14 cellular contexts compared by ENCODE assay signal in the genomic region with DNA sequence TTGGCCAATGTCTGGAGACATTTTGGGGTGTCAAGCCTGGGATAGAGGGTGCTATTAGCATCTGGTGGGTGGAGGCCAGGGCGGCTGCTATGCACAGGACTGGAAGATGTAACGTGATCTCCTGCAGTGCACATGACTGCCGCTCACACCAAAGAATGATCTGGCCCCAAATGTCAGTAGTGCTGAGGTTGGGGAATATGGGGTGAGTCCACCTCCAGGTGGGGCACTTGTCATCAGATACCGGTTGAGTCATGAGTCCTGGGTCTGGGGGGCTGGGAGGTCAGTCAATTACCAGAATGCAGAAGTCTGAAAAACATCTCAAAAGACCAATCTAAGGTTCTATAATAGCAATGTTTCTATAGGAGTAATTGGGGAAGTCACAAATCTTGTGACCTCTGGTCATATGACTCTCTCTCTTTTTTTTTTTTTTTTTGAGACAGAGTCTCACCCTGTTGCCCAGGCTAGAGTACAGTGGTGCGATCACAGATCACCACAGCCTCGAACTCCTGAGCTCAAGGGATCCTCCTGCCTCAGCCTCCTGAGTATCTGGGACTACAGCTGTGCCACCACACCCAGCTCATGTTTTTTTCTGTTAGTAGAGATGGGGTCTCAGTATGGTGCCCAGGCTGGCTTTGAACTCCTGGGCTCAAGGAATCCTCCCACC. TPM values are rescaled to one million over a fixed set of nuclear protein-coding genes. Genes with fewer than 3 reads are reported as not detected.
DNase-seq lines count a peak whose midpoint lies in the region; ATAC-seq and TF ChIP-seq lines count a peak whose summit lies in the region.
"Had no signal": no experiment of that assay in that cellular context is flagged by ENCODE, and none has a peak within 500 bp of the region (broad histone marks: within the 10 kb centered on the region; RNA-seq: fewer than 3 reads in every experiment).

No MANE protein-coding gene starts in this region.

- TF ChIP-seq CTCF in heart right ventricle (IDR thresholded peaks at IDR 0.05) (no peak), left ventricle myocardium inferior (IDR thresholded peaks at IDR 0.05; ENCODE audit: borderline replicate concordance) (no peak), RWPE2 (IDR thresholded peaks at IDR 0.05; ENCODE audit: poor library complexity, severe bottlenecking) (no peak)

- H3K4me1 Mint-ChIP-seq in stimulated activated effector memory CD8-positive, alpha-beta T cell treated with anti-CD3 and anti-CD28 coated beads, Interleukin-12 subunit alpha, Interleukin-12 subunit beta, amount 100 ng/mL, for 72 hours = no peaks in the 10 kb centered on the region
- H3K4me1 Mint-ChIP-seq: immature natural killer cell, neural crest cell had no signal

- intact Hi-C loops in heart right ventricle (cut with DNase I) = no loop called here
- intact Hi-C loops in left ventricle myocardium inferior (cut with micrococcal nuclease) = no loop called here
- intact Hi-C loops in aorta (cut with DNase I) = no loop called here

- no peaks in the 10 kb centered on the region for H3K9me3 Mint-ChIP-seq in stimulated activated effector memory CD8-positive, alpha-beta T cell treated with anti-CD3 and anti-CD28 coated beads, Interleukin-12 subunit alpha, Interleukin-12 subunit beta, amount 100 ng/mL, for 72 hours
- H3K9me3 Mint-ChIP-seq: H9; immature natural killer cell; neural crest cell; stimulated activated naive CD8-positive, alpha-beta T cell treated with anti-CD3 and anti-CD28 coated beads, Interleukin-15, Interleukin-2, amounts not matched to agents 100 ng/mL and 50 ng/mL, for 24 hours had no signal

- peak overlapping the region in 2 of 10 donors; percentile 28 to 73 for H3K27ac ChIP-seq in heart right ventricle
- no peak overlapping the region for H3K27ac ChIP-seq in left ventricle myocardium inferior (replicated peaks)
- H3K27ac ChIP-seq in RWPE2 (ENCODE audit: poor library complexity, severe bottlenecking) = no peak overlapping the region
- no peak overlapping the region for H3K27ac ChIP-seq in aorta (ENCODE audit: low read depth in 1 of 2, low read length in 2 of 2)

- H3K9me3 ChIP-seq in heart right ventricle (no peaks in the 10 kb centered on the region), left ventricle myocardium inferior (replicated peaks) (no peaks in the 10 kb centered on the region), RWPE2 (ENCODE audit: severe bottlenecking) (no peaks in the 10 kb centered on the region), aorta (ENCODE audit: control insufficient read depth, low read length) (no peaks in the 10 kb centered on the region)

- H3K36me3 ChIP-seq in heart right ventricle (no peaks in the 10 kb centered on the region), left ventricle myocardium inferior (no peaks in the 10 kb centered on the region), RWPE2 (ENCODE audit: low read depth) (no peaks in the 10 kb centered on the region), aorta (ENCODE audit: control insufficient read depth in 1 of 2, insufficient read depth in 2 of 2, low read length in 1 of 2) (no peaks in the 10 kb centered on the region)

- no peak overlapping the region for H3K4me3 ChIP-seq in heart right ventricle
- H3K4me3 ChIP-seq in left ventricle myocardium inferior = no peak overlapping the region
- H3K4me3 ChIP-seq in RWPE2 (ENCODE audit: severe bottlenecking) = no peak overlapping the region
- H3K4me3 ChIP-seq in aorta (ENCODE audit: low read length in 2 of 2) = no peak overlapping the region

- peak in 5 of 8 donors; percentile 17 to 58 (median 30) for ATAC-seq in heart right ventricle
- ATAC-seq in RWPE2 (ENCODE audit: low read depth) = peak; percentile 36; the same call in 1 of the 3 replicates
- no peak for ATAC-seq in aorta (ENCODE audit: low FRiP score)
- ATAC-seq in stimulated activated effector memory CD8-positive, alpha-beta T cell treated with anti-CD3 and anti-CD28 coated beads, Interleukin-12 subunit alpha, Interleukin-12 subunit beta, amount 100 ng/mL, for 72 hours = no peak

- H3K4me3 Mint-ChIP-seq in stimulated activated effector memory CD8-positive, alpha-beta T cell treated with anti-CD3 and anti-CD28 coated beads, Interleukin-12 subunit alpha, Interleukin-12 subunit beta, amount 100 ng/mL, for 72 hours = no peak overlapping the region
- H3K4me3 Mint-ChIP-seq: H9; immature natural killer cell; neural crest cell; stimulated activated naive CD8-positive, alpha-beta T cell treated with anti-CD3 and anti-CD28 coated beads, Interleukin-15, Interleukin-2, amounts not matched to agents 100 ng/mL and 50 ng/mL, for 24 hours had no signal

- no peak overlapping the region for H3K27ac Mint-ChIP-seq in stimulated activated effector memory CD8-positive, alpha-beta T cell treated with anti-CD3 and anti-CD28 coated beads, Interleukin-12 subunit alpha, Interleukin-12 subunit beta, amount 100 ng/mL, for 72 hours
- H3K27ac Mint-ChIP-seq: H9; immature natural killer cell; stimulated activated naive CD8-positive, alpha-beta T cell treated with anti-CD3 and anti-CD28 coated beads, Interleukin-15, Interleukin-2, amounts not matched to agents 100 ng/mL and 50 ng/mL, for 24 hours had no signal

- H3K27me3 ChIP-seq in heart right ventricle (no peaks in the 10 kb centered on the region), left ventricle myocardium inferior (ENCODE audit: low read depth) (peaks cover 10% of the 10 kb centered on the region), RWPE2 (ENCODE audit: insufficient read depth, poor library complexity, severe bottlenecking) (no peaks in the 10 kb centered on the region), aorta (ENCODE audit: control insufficient read depth in 1 of 2, insufficient read depth in 2 of 2, low read length in 1 of 2) (no peaks in the 10 kb centered on the region)

- H3K36me3 Mint-ChIP-seq in stimulated activated effector memory CD8-positive, alpha-beta T cell treated with anti-CD3 and anti-CD28 coated beads, Interleukin-12 subunit alpha, Interleukin-12 subunit beta, amount 100 ng/mL, for 72 hours = no peaks in the 10 kb centered on the region
- H3K36me3 Mint-ChIP-seq: immature natural killer cell had no signal

- H3K4me1 ChIP-seq in heart right ventricle = peaks cover 0 to 21% (median 0%) of the 10 kb centered on the region in 9 donors
- H3K4me1 ChIP-seq in left ventricle myocardium inferior = no peaks in the 10 kb centered on the region
- H3K4me1 ChIP-seq in RWPE2 (ENCODE audit: insufficient read depth, poor library complexity, severe bottlenecking) = no peaks in the 10 kb centered on the region
- no peaks in the 10 kb centered on the region for H3K4me1 ChIP-seq in aorta (ENCODE audit: control insufficient read depth in 1 of 2, insufficient read depth in 2 of 2, low read length in 2 of 2)

- DNase-seq in heart right ventricle (no peak), left ventricle myocardium inferior (no peak), RWPE2 (ENCODE audit: low spot score) (no peak), iris pigment epithelial cell (ENCODE audit: low read depth) (peak; percentile 36), aorta (peak; percentile 57 to 70), anterior cingulate cortex (lab: John Stamatoyannopoulos, UW) (no peak), NCI-H2107 treated with DMSO at 0.1 percent for 48 hours (lab: John Stamatoyannopoulos, UW; ENCODE audit: unreplicated experiment) (no peak)
- DNase-seq in stimulated activated effector memory CD8-positive, alpha-beta T cell treated with anti-CD3 and anti-CD28 coated beads, Interleukin-12 subunit alpha, Interleukin-12 subunit beta, amount 100 ng/mL, for 72 hours (ENCODE audit: low spot score in 2 of 2) = no peak
- DNase-seq: H9, immature natural killer cell, MM.1S had no signal

- 54 to 55% methylated on average over 6 of the region's 6 CpGs for WGBS in heart right ventricle, 2 donors
- WGBS in aorta, 2 donors = 57 to 60% methylated on average over 6 of the region's 6 CpGs

RNA-seq across cellular contexts. Expression of gene SDSL, which starts 6.0 kb away (rescaled TPM):
- total RNA-seq in heart right ventricle (10 to 100 TPM in 7 of 10 donors, 1 to 10 TPM in 3; 4.0 to 23.4 (median 15.3) TPM), left ventricle myocardium inferior (13.3 TPM), aorta (1 to 10 TPM; 3.8 to 4.5 TPM)
- polyA plus RNA-seq in heart right ventricle (1 to 10 TPM; 2.0 to 3.3 TPM), aorta (10 to 100 TPM in 1 of 2 donors, 1 to 10 TPM in 1; 9.1 to 13.4 TPM)

RNA-seq across cellular contexts. Expression of gene SDS, which starts 12.5 kb away (rescaled TPM):
- total RNA-seq in heart right ventricle (1 to 10 TPM in 1 of 10 donors, under 1 TPM in 3, not detected in 6; 0.18 to 1.6 (median 0.45) TPM), left ventricle myocardium inferior (not detected), aorta (1 to 10 TPM; 1.8 to 4.4 TPM)
- polyA plus RNA-seq in heart right ventricle (under 1 TPM in 1 of 2 donors, not detected in 1; 0.33 TPM), aorta (1 to 10 TPM; 1.0 to 9.9 TPM)
- total RNA-seq: H9; neural crest cell; T-helper 2 cell treated with Interferon-gamma antibody and Interleukin-4, amounts not matched to agents 100 ng/mL and 5 ng/mL, for 36 hours had no signal

RNA-seq across cellular contexts. Expression of gene LHX5, which starts 55.4 kb away (rescaled TPM):
- total RNA-seq in heart right ventricle = not detected
- polyA plus RNA-seq in heart right ventricle = not detected
- not detected for total RNA-seq in left ventricle myocardium inferior
- not detected for total RNA-seq in aorta
- not detected for polyA plus RNA-seq in aorta
- total RNA-seq: T-helper 2 cell treated with Interferon-gamma antibody and Interleukin-4, amounts not matched to agents 100 ng/mL and 5 ng/mL, for 36 hours had no signal
- polyA plus RNA-seq: immature natural killer cell had no signal

RNA-seq across cellular contexts. Expression of gene PLBD2, which starts 57.8 kb away (rescaled TPM):
- total RNA-seq in heart right ventricle (10 to 100 TPM; 24.7 to 53.9 (median 36.1) TPM), left ventricle myocardium inferior (28.9 TPM), aorta (10 to 100 TPM; 60.6 to 76.1 TPM)
- polyA plus RNA-seq in heart right ventricle (10 to 100 TPM; 13.0 to 20.0 TPM), aorta (10 to 100 TPM; 11.6 to 31.7 TPM)

Comparison
In these comparisons a context has a peak if more than half of its experiments do, and no peak if none do; other contexts are left out.
1. ATAC-seq: peak in heart right ventricle (5 of 8) and RWPE2 (single experiment); none in aorta (single experiment) and stimulated activated effector memory CD8-positive, alpha-beta T cell treated with anti-CD3 and anti-CD28 coated beads, Interleukin-12 subunit alpha, Interleukin-12 subunit beta, amount 100 ng/mL, for 72 hours (single experiment).
2. DNase-seq: peak in iris pigment epithelial cell (single experiment) and aorta (2 of 2); none in heart right ventricle (0 of 2), left ventricle myocardium inferior (single experiment), RWPE2 (single experiment), anterior cingulate cortex (0 of 58), NCI-H2107 treated with DMSO at 0.1 percent for 48 hours (single experiment) and stimulated activated effector memory CD8-positive, alpha-beta T cell treated with anti-CD3 and anti-CD28 coated beads, Interleukin-12 subunit alpha, Interleukin-12 subunit beta, amount 100 ng/mL, for 72 hours (0 of 2).